Comparison of ENCODE assay signal across 12 cellular contexts in the genomic region with DNA sequence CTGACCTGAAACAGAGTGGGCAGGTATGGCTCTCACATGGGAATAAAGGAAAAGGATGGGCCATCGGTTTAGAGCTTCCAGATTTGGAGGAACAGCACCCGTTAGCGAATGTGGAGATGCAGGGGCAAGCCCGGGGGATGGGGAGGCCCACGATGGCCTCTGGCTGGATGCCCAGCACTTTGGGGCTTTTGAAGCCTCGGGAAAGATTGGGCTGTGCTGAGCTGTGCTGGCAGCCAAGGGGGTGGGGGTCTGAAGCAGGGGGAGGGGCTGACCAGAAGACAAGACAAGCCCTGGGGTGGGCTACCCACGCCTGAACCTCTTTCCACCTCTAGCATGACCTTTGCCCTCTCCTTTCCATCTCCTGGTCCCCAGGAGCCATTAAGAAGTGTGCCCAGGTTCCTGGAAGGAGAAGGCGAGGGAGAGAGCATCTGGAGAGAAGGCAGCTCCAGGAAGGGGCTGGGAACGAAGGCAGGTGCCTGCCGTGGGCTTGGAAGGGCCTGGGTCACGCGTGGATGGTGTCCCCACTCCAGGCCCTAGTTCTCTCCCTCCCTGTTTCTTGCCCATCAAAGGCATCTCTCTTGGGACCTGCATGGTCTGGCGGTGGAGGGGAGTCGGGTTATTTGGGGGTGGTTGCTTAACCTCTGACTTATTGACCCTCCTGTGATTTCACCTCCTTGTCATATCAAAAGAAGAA. TPM values are rescaled to one million over a fixed set of nuclear protein-coding genes. Genes with fewer than 3 reads are reported as not detected.
DNase-seq lines count a peak whose midpoint lies in the region; ATAC-seq and TF ChIP-seq lines count a peak whose summit lies in the region.
"Had no signal": no experiment of that assay in that cellular context is flagged by ENCODE, and none has a peak within 500 bp of the region (broad histone marks: within the 10 kb centered on the region; RNA-seq: fewer than 3 reads in every experiment).

No MANE protein-coding gene starts in this region.

- H3K27me3 ChIP-seq in left ventricle myocardium inferior (ENCODE audit: low read depth) (no peaks in the 10 kb centered on the region), mesenchymal stem cell (ENCODE audit: control insufficient read depth in 1 of 2, insufficient read depth in 1 of 2, low read length in 2 of 2) (peaks cover 0 to 21% of the 10 kb centered on the region in 2 experiments), testis (no peaks in the 10 kb centered on the region)

- DNase-seq in left cardiac atrium (peak; percentile 13), left ventricle myocardium inferior (no peak), mesenchymal stem cell (no peak), testis (peak; percentile 6), inferior parietal cortex (ENCODE audit: extremely low spot score) (no peak), OCI-M1 (lab: John Stamatoyannopoulos, UW) (no peak)
- peak; percentile 26 for DNase-seq in activated CD8-positive, alpha-beta memory T cell treated with anti-CD3 and anti-CD28 coated beads, Interleukin-2, amount 50 U/mL, for 48 hours
- DNase-seq: NCI-H1105 treated with DMSO at 0.1 percent for 48 hours, NCI-H1694, Right ventricle myocardium superior had no signal

- H2BK15ac ChIP-seq in mesenchymal stem cell (ENCODE audit: low read depth, poor library complexity, severe bottlenecking): peak overlapping the region; percentile 19

- H3K9me3 ChIP-seq in left ventricle myocardium inferior (replicated peaks): no peaks in the 10 kb centered on the region
- no peaks in the 10 kb centered on the region for H3K9me3 ChIP-seq in mesenchymal stem cell (ENCODE audit: control insufficient read depth, low read length)
- H3K9me3 ChIP-seq in testis: no peaks in the 10 kb centered on the region

- intact Hi-C loops in left cardiac atrium (cut with DNase I) (no loop called here), left ventricle myocardium inferior (cut with micrococcal nuclease) (no loop called here), testis (cut with DNase I; ENCODE audit: low total_unique reads) (no loop called here)

- no peak overlapping the region for H2AK5ac ChIP-seq in mesenchymal stem cell (ENCODE audit: low read length, severe bottlenecking)

- no peak overlapping the region for H3K23ac ChIP-seq in mesenchymal stem cell (ENCODE audit: low read length in 2 of 2)

- no peak overlapping the region for H3K4ac ChIP-seq in mesenchymal stem cell (ENCODE audit: low read depth in 1 of 2, low read length in 2 of 2)

- no peak overlapping the region for H3K18ac ChIP-seq in mesenchymal stem cell (ENCODE audit: low read depth in 1 of 2, low read length in 2 of 2)

- no peak for TF ChIP-seq CTCF in left ventricle myocardium inferior (IDR thresholded peaks at IDR 0.05; ENCODE audit: borderline replicate concordance)
- TF ChIP-seq CTCF in testis (IDR thresholded peaks at IDR 0.05): no peak

- H4K91ac ChIP-seq in mesenchymal stem cell (ENCODE audit: low read length): no peak overlapping the region

- no peak overlapping the region for H2AFZ ChIP-seq in mesenchymal stem cell (ENCODE audit: low read depth, low read length)

- H4K8ac ChIP-seq in mesenchymal stem cell (ENCODE audit: low read length): no peak overlapping the region

- no peak overlapping the region for H3K27ac ChIP-seq in left ventricle myocardium inferior (replicated peaks)
- no peak overlapping the region for H3K27ac ChIP-seq in mesenchymal stem cell (ENCODE audit: low read length, poor library complexity, severe bottlenecking)
- no peak overlapping the region for H3K27ac ChIP-seq in testis
- H3K27ac ChIP-seq: C4-2B had no signal

- no peak overlapping the region for H3K9ac ChIP-seq in mesenchymal stem cell (ENCODE audit: low read length)

- no peaks in the 10 kb centered on the region for H3K4me1 ChIP-seq in left ventricle myocardium inferior
- peaks cover 2% of the 10 kb centered on the region for H3K4me1 ChIP-seq in mesenchymal stem cell (ENCODE audit: control insufficient read depth, insufficient read depth, low read depth, low read length)
- no peaks in the 10 kb centered on the region for H3K4me1 ChIP-seq in testis

- H3K36me3 ChIP-seq in left ventricle myocardium inferior (no peaks in the 10 kb centered on the region), mesenchymal stem cell (ENCODE audit: control insufficient read depth in 1 of 2, insufficient read depth in 2 of 2, low read depth in 1 of 2, low read length in 2 of 2) (no peaks in the 10 kb centered on the region), testis (ENCODE audit: low read depth, missing control alignments) (no peaks in the 10 kb centered on the region)

- TF ChIP-seq POLR2A in testis (IDR thresholded peaks at IDR 0.05): no peak

- H3K4me2 ChIP-seq in mesenchymal stem cell (ENCODE audit: low read length, poor library complexity, severe bottlenecking): no peak overlapping the region

- H2BK5ac ChIP-seq in mesenchymal stem cell (ENCODE audit: low read depth, low read length, poor library complexity, severe bottlenecking): no peak overlapping the region

- 80% methylated on average over 13 of the region's 14 CpGs for WGBS in mesenchymal stem cell
- 81 to 90% methylated on average over 11 to 14 of the region's 14 CpGs for WGBS in testis, 2 donors

- ATAC-seq in left cardiac atrium: no peak

- H2BK120ac ChIP-seq in mesenchymal stem cell (ENCODE audit: low read depth, low read length): no peak overlapping the region

- H3K79me1 ChIP-seq in mesenchymal stem cell (replicated peaks; ENCODE audit: low read length, poor library complexity, severe bottlenecking): no peaks in the 10 kb centered on the region

- H3K4me3 ChIP-seq in left ventricle myocardium inferior (no peak overlapping the region), mesenchymal stem cell (ENCODE audit: insufficient read depth in 1 of 2, low read depth in 1 of 2, low read length in 2 of 2) (no peak overlapping the region), testis (no peak overlapping the region)
- H3K4me3 ChIP-seq: K562 had no signal

- no peak overlapping the region for H2BK12ac ChIP-seq in mesenchymal stem cell (ENCODE audit: low read length in 2 of 2)

- H3K14ac ChIP-seq in mesenchymal stem cell (ENCODE audit: low read length in 2 of 2): no peak overlapping the region

RNA-seq across cellular contexts. Expression of gene JAKMIP3, which starts 39.7 kb away (rescaled TPM):
- 1 to 10 TPM in 1 of 2 donors, under 1 TPM in 1; 0.44 to 1.1 TPM for total RNA-seq in left cardiac atrium
- 1.7 TPM for total RNA-seq in left ventricle myocardium inferior
- 0.03 TPM for polyA plus RNA-seq in mesenchymal stem cell (2013, experiment 1 of 2)
- 0.05 TPM for polyA plus RNA-seq in mesenchymal stem cell (2013, experiment 2 of 2)
- total RNA-seq in testis: 1 to 10 TPM; 3.3 to 4.6 TPM
- polyA plus RNA-seq in testis (ENCODE audit: insufficient read depth, low read depth, low replicate concordance): 1.3 TPM
- polyA plus RNA-seq: K562 had no signal

Comparison
In these comparisons a context has a peak if more than half of its experiments do, and no peak if none do; other contexts are left out.
1. DNase-seq: peak in left cardiac atrium (single experiment), activated CD8-positive, alpha-beta memory T cell treated with anti-CD3 and anti-CD28 coated beads, Interleukin-2, amount 50 U/mL, for 48 hours (single experiment) and testis (single experiment); none in left ventricle myocardium inferior (single experiment), mesenchymal stem cell (single experiment), inferior parietal cortex (single experiment) and OCI-M1 (single experiment).